Comparison of ENCODE assay signal across 18 cellular contexts in the genomic region with DNA sequence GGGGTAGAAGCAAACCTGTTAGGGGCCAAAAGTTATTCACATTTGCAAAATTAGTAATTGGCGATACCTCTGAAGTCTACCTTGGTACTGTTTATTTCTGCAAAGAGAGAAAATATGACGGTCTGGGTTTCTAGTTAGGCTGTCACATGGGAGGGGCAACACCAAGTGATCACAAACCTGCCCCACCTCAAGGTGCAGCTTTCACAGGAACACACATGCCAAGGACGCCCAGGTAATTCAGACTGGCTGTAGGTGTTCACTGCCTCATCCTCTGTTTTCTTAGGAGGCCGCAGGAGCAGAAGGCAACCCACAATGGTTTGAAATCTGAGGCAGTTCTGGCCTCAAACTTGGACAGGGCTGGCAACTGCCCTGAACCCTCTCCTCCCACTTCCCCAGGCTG. TPM values are rescaled to one million over a fixed set of nuclear protein-coding genes. Genes with fewer than 3 reads are reported as not detected.
A peak's percentile ranks its signal among the peaks of the same experiment; 100 is the strongest.
DNase-seq lines count a peak whose midpoint lies in the region; ATAC-seq, FAIRE-seq and TF ChIP-seq lines count a peak whose summit lies in the region.
"Had no signal": no experiment of that assay in that cellular context is flagged by ENCODE, and none has a peak within 500 bp of the region (broad histone marks: within the 10 kb centered on the region; RNA-seq: fewer than 3 reads in every experiment).

No MANE protein-coding gene starts in this region.

- peak overlapping the region; percentile 28 for H3K27ac Mint-ChIP-seq in Caco-2 (ENCODE audit: unreplicated experiment)
- H3K27ac Mint-ChIP-seq: CD4-positive, CD25-positive, alpha-beta regulatory T cell had no signal

- POLR2A ChIA-PET in Caco-2 (lab: Charles Lee) = no interaction called here

- TF ChIP-seq CTCF in Caco-2 (IDR thresholded peaks at IDR 0.05; ENCODE audit: insufficient read depth in 1 of 2, low read depth in 1 of 2, low read length in 1 of 2, severe bottlenecking in 1 of 2, unreplicated experiment in 1 of 2) (no peak), colonic mucosa (IDR thresholded peaks at IDR 0.05) (no peak), mucosa of descending colon (IDR thresholded peaks at IDR 0.05) (no peak), brain microvascular endothelial cell (IDR thresholded peaks at IDR 0.05; ENCODE audit: low read depth, low read length, missing control alignments) (no peak)

- H3K4me3 ChIP-seq in Caco-2 (ENCODE audit: low read depth, low read length) (no peak overlapping the region), colonic mucosa (no peak overlapping the region), mucosa of descending colon (no peak overlapping the region), small intestine (ENCODE audit: low read depth in 1 of 2, low read length in 2 of 2) (no peak overlapping the region), brain microvascular endothelial cell (ENCODE audit: low read depth, low read length) (no peak overlapping the region)
- H3K4me3 ChIP-seq: BLaER1 treated with 17β-estradiol and CSF1 and Interleukin-3, amounts not matched to agents 10 nM and 100 nM; GM12878; GM23248 had no signal

- H3K9ac ChIP-seq in colonic mucosa (ENCODE audit: low read depth in 2 of 2, low read length in 2 of 2) = no peak overlapping the region
- H3K9ac ChIP-seq: BLaER1 treated with 17β-estradiol and CSF1 and Interleukin-3, amounts not matched to agents 10 nM and 100 nM; GM23248 had no signal

- no peak overlapping the region for H3K4me3 Mint-ChIP-seq in Caco-2 (ENCODE audit: unreplicated experiment)
- H3K4me3 Mint-ChIP-seq: CD4-positive, CD25-positive, alpha-beta regulatory T cell had no signal

- H3K9me3 ChIP-seq in Caco-2 (no peaks in the 10 kb centered on the region; the same call in 1 of the 2 replicates), colonic mucosa (no peaks in the 10 kb centered on the region), mucosa of descending colon (no peaks in the 10 kb centered on the region), small intestine (ENCODE audit: control insufficient read depth, low read depth) (no peaks in the 10 kb centered on the region)

- in situ Hi-C loops in brain microvascular endothelial cell (cut with HindIII; ENCODE audit: low pct_ligation_motif_present, low sequenced_read_pairs) = no loop called here

- intact Hi-C loops in Caco-2 (cut with micrococcal nuclease; ENCODE audit: unreplicated experiment) (no loop called here), colonic mucosa (cut with DNase I) (no loop called here), mucosa of descending colon (cut with DNase I, micrococcal nuclease) (no loop called here)

- peak; percentile 96 for ATAC-seq in mucosa of descending colon
- no peak for ATAC-seq in GM19023 (IDR thresholded peaks at IDR 0.05; ENCODE audit: unreplicated experiment)
- ATAC-seq in GM18867 (IDR thresholded peaks at IDR 0.05; ENCODE audit: unreplicated experiment) = no peak
- ATAC-seq: HCT116 had no signal

- FAIRE-seq in small intestine (lab: Jason Lieb, UNC) = no peak
- FAIRE-seq: GM12878, H54 had no signal

- BruUV-seq in Caco-2 (replicated peaks; lab: Mats Ljungman, UMichigan) = no TSS peak

- H3K4me1 ChIP-seq in Caco-2 (peaks cover 6% of the 10 kb centered on the region), colonic mucosa (no peaks in the 10 kb centered on the region), mucosa of descending colon (ENCODE audit: low read depth) (peaks cover 6% of the 10 kb centered on the region), small intestine (ENCODE audit: control insufficient read depth in 2 of 2, insufficient read depth in 1 of 2, low read depth in 1 of 2, low read length in 1 of 2) (no peaks in the 10 kb centered on the region)
- H3K4me1 ChIP-seq: BLaER1 treated with 17β-estradiol and CSF1 and Interleukin-3, amounts not matched to agents 10 nM and 100 nM had no signal

- H3K27me3 ChIP-seq in Caco-2 (replicated peaks; ENCODE audit: control insufficient read depth, insufficient read depth, low read length) (no peaks in the 10 kb centered on the region), colonic mucosa (no peaks in the 10 kb centered on the region), small intestine (ENCODE audit: control insufficient read depth in 2 of 2, insufficient read depth in 2 of 2, low read length in 2 of 2) (no peaks in the 10 kb centered on the region), brain microvascular endothelial cell (replicated peaks) (no peaks in the 10 kb centered on the region)
- H3K27me3 ChIP-seq: BLaER1 treated with 17β-estradiol and CSF1 and Interleukin-3, amounts not matched to agents 10 nM and 100 nM had no signal

- no peaks in the 10 kb centered on the region for H3K27me3 Mint-ChIP-seq in Caco-2 (ENCODE audit: insufficient read depth, unreplicated experiment)
- H3K27me3 Mint-ChIP-seq: CD4-positive, CD25-positive, alpha-beta regulatory T cell had no signal

- no peaks in the 10 kb centered on the region for H3K9me3 Mint-ChIP-seq in Caco-2 (ENCODE audit: unreplicated experiment)

- H3K36me3 Mint-ChIP-seq in Caco-2 (ENCODE audit: insufficient read depth, unreplicated experiment) = no peaks in the 10 kb centered on the region
- H3K36me3 Mint-ChIP-seq: CD4-positive, CD25-positive, alpha-beta regulatory T cell had no signal

- no peaks in the 10 kb centered on the region for H3K4me1 Mint-ChIP-seq in Caco-2 (ENCODE audit: low read depth, unreplicated experiment)
- H3K4me1 Mint-ChIP-seq: CD4-positive, CD25-positive, alpha-beta regulatory T cell had no signal

- no peaks in the 10 kb centered on the region for H3K36me3 ChIP-seq in Caco-2 (ENCODE audit: control insufficient read depth, insufficient read depth, low read length)
- no peaks in the 10 kb centered on the region for H3K36me3 ChIP-seq in colonic mucosa
- H3K36me3 ChIP-seq in mucosa of descending colon (ENCODE audit: low read depth) = no peaks in the 10 kb centered on the region
- no peaks in the 10 kb centered on the region for H3K36me3 ChIP-seq in small intestine (ENCODE audit: control insufficient read depth in 2 of 2, insufficient read depth in 2 of 2, low read length in 2 of 2)
- H3K36me3 ChIP-seq in brain microvascular endothelial cell (replicated peaks) = no peaks in the 10 kb centered on the region
- H3K36me3 ChIP-seq: BLaER1 treated with 17β-estradiol and CSF1 and Interleukin-3, amounts not matched to agents 10 nM and 100 nM had no signal

- H3K27ac ChIP-seq in colonic mucosa (no peak overlapping the region), small intestine (ENCODE audit: low read depth in 1 of 2, low read length in 1 of 2) (no peak overlapping the region), brain microvascular endothelial cell (no peak overlapping the region)
- H3K27ac ChIP-seq: BLaER1 treated with 17β-estradiol and CSF1 and Interleukin-3, amounts not matched to agents 10 nM and 100 nM; GM23248; HL-60 had no signal

- CTCF ChIA-PET in Caco-2 (lab: Charles Lee) = no interaction called here

- 74 to 83% (median 79%) methylated on average over 4 of the region's 4 CpGs for WGBS in small intestine, 3 donors

- DNase-seq in Caco-2 (no peak), colonic mucosa (peak; percentile 53), mucosa of descending colon (peak in 1 of 3 donors; percentile 66), small intestine (peak; percentile 18), brain microvascular endothelial cell (no peak), occipital lobe (lab: John Stamatoyannopoulos, UW) (no peak)
- DNase-seq: ACHN; CD4-positive, CD25-positive, alpha-beta regulatory T cell; DMS79; GM23248 had no signal

RNA-seq across cellular contexts. Expression of gene STPG4, which starts 56.2 kb away (rescaled TPM):
- 0.46 and 0.79 TPM in 2 replicates for total RNA-seq in Caco-2 (2022)
- under 1 TPM; 0.21 to 0.47 TPM for total RNA-seq in colonic mucosa
- under 1 TPM in 2 of 3 donors, not detected in 1; 0.46 to 0.63 TPM for total RNA-seq in mucosa of descending colon
- polyA plus RNA-seq in small intestine = under 1 TPM in 1 of 3 donors, not detected in 2; 0.06 TPM
- total RNA-seq in occipital lobe = 0.78 TPM
- total RNA-seq: G401, GM23248 had no signal
- polyA plus RNA-seq: CD4-positive, CD25-positive, alpha-beta regulatory T cell; GM23248 had no signal

Comparison
In these comparisons a context has a peak if more than half of its experiments do, and no peak if none do; other contexts are left out.
1. DNase-seq: peak in colonic mucosa (single experiment) and small intestine (single experiment); none in Caco-2 (0 of 2), brain microvascular endothelial cell (single experiment) and occipital lobe (single experiment).